Comparison of ENCODE assay signal across 20 cellular contexts in the genomic region with DNA sequence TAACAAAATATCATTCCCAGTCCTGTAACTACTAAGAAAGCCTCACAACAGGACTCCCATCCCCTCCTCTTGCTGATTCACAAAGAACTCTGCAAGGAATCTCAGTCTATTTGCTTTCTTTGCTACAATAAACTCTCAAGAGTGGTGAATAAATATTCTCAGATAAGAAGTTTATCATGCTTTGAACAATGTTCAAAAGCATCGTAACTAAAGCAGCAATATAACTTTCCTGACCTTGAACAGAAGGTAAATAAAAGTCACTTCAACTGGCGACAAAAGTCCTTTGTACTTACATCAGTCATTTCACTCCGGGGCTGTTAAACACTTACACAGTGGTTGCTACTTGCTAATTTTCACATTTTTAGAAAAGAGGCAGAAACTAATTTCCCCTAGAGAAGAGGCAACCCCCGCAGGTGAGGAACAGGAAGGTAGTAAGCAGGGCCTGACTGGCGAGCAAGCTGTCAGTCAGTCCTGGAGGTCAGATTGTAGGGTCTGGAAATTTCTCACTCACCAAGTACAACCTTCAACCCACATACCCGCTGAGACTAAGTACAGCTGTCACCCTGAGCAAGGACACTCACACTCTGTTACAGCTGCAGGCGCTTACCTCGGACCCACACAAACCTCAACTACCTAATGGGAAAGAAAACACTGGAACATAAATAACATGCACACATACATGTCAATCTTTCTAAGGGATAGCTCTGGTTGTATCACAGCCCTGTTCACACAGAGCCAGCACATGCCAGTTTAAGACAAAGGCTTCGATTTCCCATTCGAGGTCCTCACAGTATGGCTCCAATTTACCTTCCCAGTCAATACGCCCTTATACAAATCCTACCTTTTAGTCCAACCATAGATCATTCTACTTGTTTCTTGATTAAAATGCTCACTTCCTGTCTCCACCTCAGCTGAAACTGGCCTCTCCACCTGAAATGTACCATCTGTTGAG.
DNase-seq lines count a peak whose midpoint lies in the region; ATAC-seq and TF ChIP-seq lines count a peak whose summit lies in the region.
"Had no signal": no experiment of that assay in that cellular context is flagged by ENCODE, and none has a peak within 500 bp of the region (broad histone marks: within the 10 kb centered on the region; RNA-seq: fewer than 3 reads in every experiment).

No MANE protein-coding gene starts in this region.

- H3K4me2 ChIP-seq in smooth muscle cell = no peak overlapping the region
- H3K4me2 ChIP-seq in trophoblast cell (ENCODE audit: low read length) = no peak overlapping the region

- no peaks in the 10 kb centered on the region for H3K27me3 Mint-ChIP-seq in stimulated activated memory B cell treated with anti-CD40 and anti-IgM and Interleukin-4, amounts not matched to agents 10 μg/mL and 1 μg/mL and 100 μg/mL, for 72 hours
- H3K27me3 Mint-ChIP-seq: activated CD8-positive, alpha-beta memory T cell treated with anti-CD3 and anti-CD28 coated beads, Interleukin-2, amount 10 ng/mL, durations not matched to agents 7 days and 5 days had no signal

- H3K4me1 Mint-ChIP-seq in stimulated activated memory B cell treated with anti-CD40 and anti-IgM and Interleukin-4, amounts not matched to agents 10 μg/mL and 1 μg/mL and 100 μg/mL, for 72 hours = no peaks in the 10 kb centered on the region

- intact Hi-C loops in left colon (cut with DNase I, micrococcal nuclease) = no loop called here

- H4K12ac ChIP-seq in trophoblast cell (ENCODE audit: low read depth, low read length) = no peak overlapping the region

- H2AFZ ChIP-seq in smooth muscle cell (ENCODE audit: low read depth) (no peak overlapping the region), trophoblast cell (ENCODE audit: insufficient read depth, low read length, poor library complexity) (no peak overlapping the region)

- in situ Hi-C loops in brain microvascular endothelial cell (cut with HindIII; ENCODE audit: low pct_ligation_motif_present, low sequenced_read_pairs) = no loop called here

- no peak overlapping the region for H3K4me3 Mint-ChIP-seq in stimulated activated memory B cell treated with anti-CD40 and anti-IgM and Interleukin-4, amounts not matched to agents 10 μg/mL and 1 μg/mL and 100 μg/mL, for 72 hours
- H3K4me3 Mint-ChIP-seq: activated CD8-positive, alpha-beta memory T cell treated with anti-CD3 and anti-CD28 coated beads, Interleukin-2, amount 10 ng/mL, durations not matched to agents 7 days and 5 days had no signal

- no peak overlapping the region for H2BK12ac ChIP-seq in trophoblast cell (ENCODE audit: low read length)

- no peak overlapping the region for H2AK5ac ChIP-seq in trophoblast cell (ENCODE audit: low read length)

- H3K9me3 ChIP-seq in HUES6 (ENCODE audit: control insufficient read depth, insufficient read depth, low read depth, low read length) = no peaks in the 10 kb centered on the region
- H3K9me3 ChIP-seq in Peyer's patch = no peaks in the 10 kb centered on the region
- no peaks in the 10 kb centered on the region for H3K9me3 ChIP-seq in smooth muscle cell (replicated peaks; ENCODE audit: low read depth)
- no peaks in the 10 kb centered on the region for H3K9me3 ChIP-seq in trophoblast cell (ENCODE audit: insufficient read depth, low read depth, low read length)
- H3K9me3 ChIP-seq: breast epithelium, uterus had no signal

- H4K20me1 ChIP-seq in smooth muscle cell (ENCODE audit: low read depth) = peaks cover 99% of the 10 kb centered on the region

- no peak overlapping the region for H4K8ac ChIP-seq in trophoblast cell (ENCODE audit: low read depth, low read length)

- H3F3A ChIP-seq in smooth muscle cell (ENCODE audit: low read depth) = peaks cover 18% of the 10 kb centered on the region

- H3K4ac ChIP-seq in trophoblast cell (ENCODE audit: low read depth, low read length) = no peak overlapping the region

- peaks cover 6% of the 10 kb centered on the region for H3K9me3 Mint-ChIP-seq in stimulated activated memory B cell treated with anti-CD40 and anti-IgM and Interleukin-4, amounts not matched to agents 10 μg/mL and 1 μg/mL and 100 μg/mL, for 72 hours

- H2BK120ac ChIP-seq in trophoblast cell (ENCODE audit: insufficient read depth, low read length, poor library complexity) = no peak overlapping the region

- no peaks in the 10 kb centered on the region for H3K36me3 Mint-ChIP-seq in stimulated activated memory B cell treated with anti-CD40 and anti-IgM and Interleukin-4, amounts not matched to agents 10 μg/mL and 1 μg/mL and 100 μg/mL, for 72 hours
- H3K36me3 Mint-ChIP-seq: activated CD8-positive, alpha-beta memory T cell treated with anti-CD3 and anti-CD28 coated beads, Interleukin-2, amount 10 ng/mL, durations not matched to agents 7 days and 5 days had no signal

- TF ChIP-seq CTCF in Peyer's patch (IDR thresholded peaks at IDR 0.05) (no peak), smooth muscle cell (IDR thresholded peaks at IDR 0.05; ENCODE audit: borderline replicate concordance, insufficient read depth, poor library complexity, severe bottlenecking) (no peak), brain microvascular endothelial cell (IDR thresholded peaks at IDR 0.05; ENCODE audit: low read depth, low read length, missing control alignments) (no peak)

- no peak overlapping the region for H3K23ac ChIP-seq in trophoblast cell (ENCODE audit: low read length)

- H3K14ac ChIP-seq in trophoblast cell (ENCODE audit: low read length) = no peak overlapping the region

- peak overlapping the region; percentile 61 for H3K27ac ChIP-seq in HUES6 (ENCODE audit: low read depth, low read length)
- peak overlapping the region in 3 of 4 donors; percentile 16 to 84 (median 62) for H3K27ac ChIP-seq in Peyer's patch
- peak overlapping the region; percentile 18 for H3K27ac ChIP-seq in smooth muscle cell (ENCODE audit: low read depth)
- no peak overlapping the region for H3K27ac ChIP-seq in brain microvascular endothelial cell
- no peak overlapping the region for H3K27ac ChIP-seq in trophoblast cell (ENCODE audit: low read depth, low read length)
- H3K27ac ChIP-seq: breast epithelium, C4-2B, HL-60, uterus, WERI-Rb-1 had no signal

- H3K9ac ChIP-seq in HUES6 (ENCODE audit: low read length) (no peak overlapping the region), smooth muscle cell (ENCODE audit: low read depth) (no peak overlapping the region), trophoblast cell (ENCODE audit: low read length) (no peak overlapping the region)

- peaks cover 7% of the 10 kb centered on the region for H3K36me3 ChIP-seq in HUES6 (ENCODE audit: control insufficient read depth, insufficient read depth, low read length)
- no peaks in the 10 kb centered on the region for H3K36me3 ChIP-seq in Peyer's patch
- H3K36me3 ChIP-seq in smooth muscle cell (ENCODE audit: low read depth) = peaks cover 6% of the 10 kb centered on the region
- H3K36me3 ChIP-seq in brain microvascular endothelial cell (replicated peaks) = peaks cover 14% of the 10 kb centered on the region
- no peaks in the 10 kb centered on the region for H3K36me3 ChIP-seq in trophoblast cell (ENCODE audit: control insufficient read depth in 1 of 2, insufficient read depth in 2 of 2, low read length in 2 of 2)
- H3K36me3 ChIP-seq: breast epithelium, uterus, WERI-Rb-1 had no signal

- DNase-seq in Peyer's patch (no peak), left colon (no peak), smooth muscle cell (lab: John Stamatoyannopoulos, UW; ENCODE audit: unreplicated experiment) (no peak), brain microvascular endothelial cell (no peak), trophoblast cell (no peak)
- DNase-seq: activated CD8-positive, alpha-beta memory T cell treated with anti-CD3 and anti-CD28 coated beads, Interleukin-2, amount 10 ng/mL, durations not matched to agents 7 days and 5 days; activated naive CD4-positive, alpha-beta T cell; GDM1; GOT3; NCI-H2171 treated with DMSO at 0.1 percent for 48 hours; stimulated activated CD4-positive, alpha-beta T cell treated with anti-CD3 and anti-CD28 coated beads, Interleukin-2, amount 100 ng/mL, for 24 hours; stimulated activated CD8-positive, alpha-beta memory T cell treated with anti-CD3 and anti-CD28 coated beads, Interleukin-4, amount 100 ng/mL, for 48 hours; uterus; WERI-Rb-1 had no signal

- no peak for TF ChIP-seq POLR2A in Peyer's patch (IDR thresholded peaks at IDR 0.05)

- no peaks in the 10 kb centered on the region for H3K79me1 ChIP-seq in trophoblast cell (ENCODE audit: low read length)

- H3K27ac Mint-ChIP-seq in stimulated activated memory B cell treated with anti-CD40 and anti-IgM and Interleukin-4, amounts not matched to agents 10 μg/mL and 1 μg/mL and 100 μg/mL, for 72 hours = no peak overlapping the region
- H3K27ac Mint-ChIP-seq: activated CD8-positive, alpha-beta memory T cell treated with anti-CD3 and anti-CD28 coated beads, Interleukin-2, amount 10 ng/mL, durations not matched to agents 7 days and 5 days had no signal

- H3K79me2 ChIP-seq in smooth muscle cell (ENCODE audit: low read depth) (peaks cover 52% of the 10 kb centered on the region), trophoblast cell (ENCODE audit: control insufficient read depth, insufficient read depth, low read length, poor library complexity) (peaks cover 2% of the 10 kb centered on the region)

- no peak overlapping the region for H2BK5ac ChIP-seq in trophoblast cell (ENCODE audit: low read depth, low read length, poor library complexity)

- no peak overlapping the region for H3K18ac ChIP-seq in trophoblast cell (ENCODE audit: low read length)

- peak; percentile 88 for ATAC-seq in left colon
- no peak for ATAC-seq in stimulated activated memory B cell treated with anti-CD40 and anti-IgM and Interleukin-4, amounts not matched to agents 10 μg/mL and 1 μg/mL and 100 μg/mL, for 72 hours
- ATAC-seq: activated CD8-positive, alpha-beta memory T cell treated with anti-CD3 and anti-CD28 coated beads, Interleukin-2, amount 10 ng/mL, durations not matched to agents 7 days and 5 days; SK-N-SH treated with all-trans-retinoic acid at 6 μM for 48 hours had no signal

- H3K27me3 ChIP-seq in HUES6 (ENCODE audit: control insufficient read depth, insufficient read depth, low read length) (no peaks in the 10 kb centered on the region), Peyer's patch (no peaks in the 10 kb centered on the region), smooth muscle cell (ENCODE audit: low read depth) (no peaks in the 10 kb centered on the region), brain microvascular endothelial cell (replicated peaks) (no peaks in the 10 kb centered on the region), trophoblast cell (ENCODE audit: insufficient read depth, low read length) (no peaks in the 10 kb centered on the region)
- H3K27me3 ChIP-seq: breast epithelium, uterus had no signal

- H3K4me1 ChIP-seq in HUES6 (ENCODE audit: control insufficient read depth, insufficient read depth, low read length) = peaks cover 34% of the 10 kb centered on the region
- peaks cover 0 to 8% (median 1%) of the 10 kb centered on the region in 4 donors for H3K4me1 ChIP-seq in Peyer's patch
- peaks cover 27% of the 10 kb centered on the region for H3K4me1 ChIP-seq in smooth muscle cell (ENCODE audit: low read depth)
- H3K4me1 ChIP-seq in trophoblast cell (ENCODE audit: control insufficient read depth in 1 of 2, insufficient read depth in 2 of 2, low read length in 2 of 2) = peaks cover 3 to 10% of the 10 kb centered on the region in 2 experiments
- H3K4me1 ChIP-seq: breast epithelium, uterus had no signal

- 73% methylated on average over 11 of the region's 11 CpGs for WGBS in smooth muscle cell (ENCODE audit: low lambda C conversion rate)
- no CpG with 5 or more reads among the region's 11 CpGs for WGBS in trophoblast cell (ENCODE audit: extremely low coverage, insufficient coverage, insufficient read length)

- H4K91ac ChIP-seq in trophoblast cell (ENCODE audit: low read depth, low read length) = no peak overlapping the region

- no peak overlapping the region for H3K4me3 ChIP-seq in HUES6 (ENCODE audit: low read depth, low read length)
- no peak overlapping the region for H3K4me3 ChIP-seq in Peyer's patch
- H3K4me3 ChIP-seq in smooth muscle cell = no peak overlapping the region
- no peak overlapping the region for H3K4me3 ChIP-seq in brain microvascular endothelial cell (ENCODE audit: low read depth, low read length)
- no peak overlapping the region for H3K4me3 ChIP-seq in trophoblast cell (ENCODE audit: low read depth, low read length)
- H3K4me3 ChIP-seq: breast epithelium, uterus had no signal

Comparison
In these comparisons a context has a peak if more than half of its experiments do, and no peak if none do; other contexts are left out.
1. H3K27ac ChIP-seq: peak in HUES6 (single experiment), Peyer's patch (3 of 4) and smooth muscle cell (single experiment); none in brain microvascular endothelial cell (single experiment) and trophoblast cell (single experiment).